Comparison of ENCODE assay signal across 12 cellular contexts in the genomic region with DNA sequence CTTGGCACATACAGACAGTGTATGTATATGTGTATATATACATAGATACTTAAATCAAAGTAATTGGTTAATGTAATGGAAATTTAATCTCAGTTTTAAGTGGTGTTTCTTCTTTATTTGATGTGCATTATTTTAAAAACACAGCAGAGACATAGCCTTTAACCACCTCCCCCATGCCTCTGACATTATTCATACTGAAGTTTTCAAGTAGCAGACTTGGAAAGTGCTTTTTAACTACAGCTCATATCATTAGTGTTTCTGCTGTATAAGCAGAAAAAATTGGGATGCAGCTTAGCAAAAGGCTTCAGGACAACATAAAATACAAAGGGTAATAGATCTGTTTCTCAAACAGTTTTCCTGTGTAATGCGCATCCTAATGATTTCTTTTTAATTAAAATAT. TPM values are rescaled to one million over a fixed set of nuclear protein-coding genes. Genes with fewer than 3 reads are reported as not detected.
DNase-seq lines count a peak whose midpoint lies in the region; ATAC-seq and TF ChIP-seq lines count a peak whose summit lies in the region.
"Had no signal": no experiment of that assay in that cellular context is flagged by ENCODE, and none has a peak within 500 bp of the region (broad histone marks: within the 10 kb centered on the region; RNA-seq: fewer than 3 reads in every experiment).

No MANE protein-coding gene starts in this region.

- H3K4me1 Mint-ChIP-seq in T-cell (peaks cover 76 to 83% (median 77%) of the 10 kb centered on the region in 3 donors), nephron progenitor cell (no peaks in the 10 kb centered on the region)
- H3K4me1 Mint-ChIP-seq in stimulated activated memory B cell treated with anti-CD40 and anti-IgM and Interleukin-4, amounts not matched to agents 10 μg/mL and 1 μg/mL and 100 μg/mL, for 72 hours = peaks cover 45% of the 10 kb centered on the region
- H3K4me1 Mint-ChIP-seq: WTC11 had no signal

- intact Hi-C loops in heart left ventricle (cut with DNase I) = no loop called here
- intact Hi-C loops in cardiac septum (cut with DNase I) = no loop called here

- TF ChIP-seq CTCF in heart left ventricle (IDR thresholded peaks at IDR 0.05) (no peak), nephron progenitor cell (IDR thresholded peaks at IDR 0.05) (no peak)

- peaks cover 0 to 47% (median 0%) of the 10 kb centered on the region in 12 donors for H3K4me1 ChIP-seq in heart left ventricle

- H3K4me3 ChIP-seq in heart left ventricle = no peak overlapping the region
- no peak overlapping the region for H3K4me3 ChIP-seq in H7 (ENCODE audit: insufficient read depth, low read depth, low read length)

- H3K27me3 ChIP-seq in heart left ventricle (no peaks in the 10 kb centered on the region), H7 (ENCODE audit: control insufficient read depth, insufficient read depth, low read length) (no peaks in the 10 kb centered on the region)

- CTCF ChIA-PET in T-cell (lab: Charles Lee) = no interaction called here

- peak overlapping the region in 1 of 3 donors; percentile 70 for H3K4me3 Mint-ChIP-seq in T-cell
- H3K4me3 Mint-ChIP-seq in stimulated activated memory B cell treated with anti-CD40 and anti-IgM and Interleukin-4, amounts not matched to agents 10 μg/mL and 1 μg/mL and 100 μg/mL, for 72 hours = no peak overlapping the region
- H3K4me3 Mint-ChIP-seq in nephron progenitor cell = no peak overlapping the region
- H3K4me3 Mint-ChIP-seq: WTC11 had no signal

- ATAC-seq in heart left ventricle (no peak), T-cell (replicated peaks in 1 of 4) (peak in 2 of 4 experiments; percentile 18 to 34)
- ATAC-seq in stimulated activated memory B cell treated with anti-CD40 and anti-IgM and Interleukin-4, amounts not matched to agents 10 μg/mL and 1 μg/mL and 100 μg/mL, for 72 hours = no peak
- ATAC-seq: WTC11 had no signal

- POLR2A ChIA-PET in T-cell (lab: Charles Lee) = no interaction called here

- H3K36me3 ChIP-seq in heart left ventricle = no peaks in the 10 kb centered on the region
- no peaks in the 10 kb centered on the region for H3K36me3 ChIP-seq in H7 (replicated peaks; ENCODE audit: control insufficient read depth, insufficient read depth, low read length)

- DNase-seq in heart left ventricle = no peak
- DNase-seq in cardiac septum (ENCODE audit: low spot score) = no peak
- DNase-seq in T-cell = no peak
- peak; percentile 63 for DNase-seq in fibroblast of peridontal ligament (ENCODE audit: extremely low read depth)
- DNase-seq in nephron progenitor cell = no peak
- DNase-seq in H7 = no peak
- no peak for DNase-seq in NCI-H2196 (lab: John Stamatoyannopoulos, UW; ENCODE audit: unreplicated experiment)
- DNase-seq: NCI-H1694 treated with DMSO at 0.1 percent for 48 hours, RPMI8226 had no signal

- H3K9me3 Mint-ChIP-seq in T-cell (peaks cover 0 to 13% (median 11%) of the 10 kb centered on the region in 3 donors), nephron progenitor cell (peaks cover 16% of the 10 kb centered on the region)
- peaks cover 8% of the 10 kb centered on the region for H3K9me3 Mint-ChIP-seq in stimulated activated memory B cell treated with anti-CD40 and anti-IgM and Interleukin-4, amounts not matched to agents 10 μg/mL and 1 μg/mL and 100 μg/mL, for 72 hours

- H3K27ac Mint-ChIP-seq in T-cell (peak overlapping the region; percentile 92 to 94), nephron progenitor cell (no peak overlapping the region)
- peak overlapping the region; percentile 89 for H3K27ac Mint-ChIP-seq in stimulated activated memory B cell treated with anti-CD40 and anti-IgM and Interleukin-4, amounts not matched to agents 10 μg/mL and 1 μg/mL and 100 μg/mL, for 72 hours
- H3K27ac Mint-ChIP-seq: progenitor cell of endocrine pancreas, WTC11 had no signal

- TF ChIP-seq POLR2A in heart left ventricle (IDR thresholded peaks at IDR 0.05) = no peak

- 81 to 90% (median 85%) methylated on average over 1 of the region's 1 CpG for WGBS in heart left ventricle, 4 donors

- H3K27me3 Mint-ChIP-seq in T-cell (no peaks in the 10 kb centered on the region), nephron progenitor cell (ENCODE audit: low read depth, poor library complexity) (peaks cover 3% of the 10 kb centered on the region)
- no peaks in the 10 kb centered on the region for H3K27me3 Mint-ChIP-seq in stimulated activated memory B cell treated with anti-CD40 and anti-IgM and Interleukin-4, amounts not matched to agents 10 μg/mL and 1 μg/mL and 100 μg/mL, for 72 hours

- no peaks in the 10 kb centered on the region for H3K36me3 Mint-ChIP-seq in T-cell
- H3K36me3 Mint-ChIP-seq in stimulated activated memory B cell treated with anti-CD40 and anti-IgM and Interleukin-4, amounts not matched to agents 10 μg/mL and 1 μg/mL and 100 μg/mL, for 72 hours = peaks cover 11% of the 10 kb centered on the region
- H3K36me3 Mint-ChIP-seq in nephron progenitor cell (ENCODE audit: low read depth) = peaks cover 9% of the 10 kb centered on the region

- H3K9me3 ChIP-seq in heart left ventricle = peaks cover 0 to 16% (median 3%) of the 10 kb centered on the region in 12 donors

- peak overlapping the region in 9 of 12 donors; percentile 5 to 81 (median 47) for H3K27ac ChIP-seq in heart left ventricle

RNA-seq across cellular contexts. Expression of gene CHST2, which starts 52.1 kb away (rescaled TPM):
- total RNA-seq in heart left ventricle (1 to 10 TPM; 1.3 to 8.7 (median 2.4) TPM), cardiac septum (2.4 TPM), T-cell (1 to 10 TPM; 1.7 to 5.6 (median 4.4) TPM)
- polyA plus RNA-seq in heart left ventricle = 1 to 10 TPM in 1 of 2 donors, under 1 TPM in 1; 0.84 to 2.8 TPM
- 99.4 and 122 TPM in 2 replicates for total RNA-seq in H7 (2014; rRNA removed; shearing (Covaris generic))

Comparison
In these comparisons a context has a peak if more than half of its experiments do, and no peak if none do; other contexts are left out.
1. RNA of gene CHST2, which starts 52.1 kb away (total RNA-seq): 99.4 to 122 TPM in H7; 1.7 to 5.6 TPM in T-cell, 2.4 TPM in cardiac septum (single experiment) and 1.3 to 8.7 TPM in heart left ventricle; every median in the first group is over 10 times any median in the second.